Comparison of ENCODE assay signal across 15 cellular contexts in genomic region chr6:110946498-110946897, GRCh38.
"Had no signal": no experiment of that assay in that cellular context is flagged by ENCODE, and none has a peak within 500 bp of the region (broad histone marks: within the 10 kb centered on the region; RNA-seq: fewer than 3 reads in every experiment).

No MANE protein-coding gene starts in this region.

- ATAC-seq: left lobe of liver; mucosa of descending colon; naive thymus-derived CD4-positive, alpha-beta T cell had no signal

- H3K4me1 ChIP-seq: colonic mucosa, parathyroid adenoma had no signal

- H2AFZ ChIP-seq: parathyroid adenoma had no signal

- H3K9ac ChIP-seq: parathyroid adenoma had no signal

- H3K27ac Mint-ChIP-seq: activated B cell treated with CpG ODN at 0.5 μM for 24 hours; activated CD4-positive, alpha-beta T cell treated with anti-CD3 and anti-CD28 coated beads, Interleukin-2, amount 10 ng/mL, durations not matched to agents 7 days and 5 days; activated naive CD4-positive, alpha-beta T cell treated with anti-CD3 and anti-CD28 coated beads, Interleukin-2, amount 10 ng/mL, durations not matched to agents 7 days and 5 days; memory B cell; naive thymus-derived CD4-positive, alpha-beta T cell had no signal

- H3K79me2 ChIP-seq: parathyroid adenoma had no signal

- H3K4me3 ChIP-seq: colonic mucosa, mucosa of descending colon, sigmoid colon had no signal

- H3K9me3 Mint-ChIP-seq: activated B cell treated with CpG ODN at 0.5 μM for 24 hours; activated CD4-positive, alpha-beta T cell treated with anti-CD3 and anti-CD28 coated beads, Interleukin-2, amount 10 ng/mL, durations not matched to agents 7 days and 5 days; activated naive CD4-positive, alpha-beta T cell treated with anti-CD3 and anti-CD28 coated beads, Interleukin-2, amount 10 ng/mL, durations not matched to agents 7 days and 5 days; memory B cell; naive thymus-derived CD4-positive, alpha-beta T cell had no signal

- H3K9me3 ChIP-seq: colonic mucosa, mucosa of descending colon, sigmoid colon had no signal

- H3K36me3 Mint-ChIP-seq: activated naive CD4-positive, alpha-beta T cell treated with anti-CD3 and anti-CD28 coated beads, Interleukin-2, amount 10 ng/mL, durations not matched to agents 7 days and 5 days; memory B cell; naive thymus-derived CD4-positive, alpha-beta T cell had no signal

- DNase-seq: activated B cell treated with CpG ODN at 0.5 μM for 24 hours; activated CD4-positive, alpha-beta T cell treated with anti-CD3 and anti-CD28 coated beads, Interleukin-2, amount 10 ng/mL, durations not matched to agents 7 days and 5 days; activated naive CD4-positive, alpha-beta T cell treated with anti-CD3 and anti-CD28 coated beads, Interleukin-2, amount 10 ng/mL, durations not matched to agents 7 days and 5 days; colonic mucosa; effector CD4-positive, alpha-beta T cell; mucosa of descending colon; naive thymus-derived CD4-positive, alpha-beta T cell; sigmoid colon; stimulated activated CD4-positive, alpha-beta T cell treated with anti-CD3 and anti-CD28 coated beads, Interleukin-1b, Interleukin-23, amount 100 ng/mL, for 48 hours; T-helper 2 cell had no signal

- H3K27me3 Mint-ChIP-seq: activated B cell treated with CpG ODN at 0.5 μM for 24 hours; activated CD4-positive, alpha-beta T cell treated with anti-CD3 and anti-CD28 coated beads, Interleukin-2, amount 10 ng/mL, durations not matched to agents 7 days and 5 days; activated naive CD4-positive, alpha-beta T cell treated with anti-CD3 and anti-CD28 coated beads, Interleukin-2, amount 10 ng/mL, durations not matched to agents 7 days and 5 days; memory B cell; naive thymus-derived CD4-positive, alpha-beta T cell had no signal

- H3K27me3 ChIP-seq: colonic mucosa, sigmoid colon had no signal

- FAIRE-seq: islet of Langerhans, TTC549 had no signal

- H3K27ac ChIP-seq: colonic mucosa, parathyroid adenoma, sigmoid colon had no signal

- H3K4me3 Mint-ChIP-seq: activated B cell treated with CpG ODN at 0.5 μM for 24 hours; activated CD4-positive, alpha-beta T cell treated with anti-CD3 and anti-CD28 coated beads, Interleukin-2, amount 10 ng/mL, durations not matched to agents 7 days and 5 days; activated naive CD4-positive, alpha-beta T cell treated with anti-CD3 and anti-CD28 coated beads, Interleukin-2, amount 10 ng/mL, durations not matched to agents 7 days and 5 days; memory B cell; naive thymus-derived CD4-positive, alpha-beta T cell had no signal

- H3K36me3 ChIP-seq: colonic mucosa, sigmoid colon had no signal
